Comparison of ENCODE assay signal across 1 cellular context in genomic region chr1:31064115-31064514, GRCh38.
TF ChIP-seq lines count a peak whose summit lies in the region.

No MANE protein-coding gene starts in this region.

TF ChIP-seq in GM12878, 131 proteins besides CTCF, POLR2A, EP300 and RAD21 (continued from another document):
- no peak for TF ChIP-seq FOXM1 (IDR thresholded peaks at IDR 0.05; ENCODE audit: low read depth, low read length)
- 0 out of 2 replicates have a peak, but pooled peaks have one; percentile 12 for TF ChIP-seq TCF7 (IDR thresholded peaks at IDR 0.05; ENCODE audit: borderline replicate concordance)
- TF ChIP-seq YBX1 (IDR thresholded peaks at IDR 0.05), result no peak
